In the genomic region with DNA sequence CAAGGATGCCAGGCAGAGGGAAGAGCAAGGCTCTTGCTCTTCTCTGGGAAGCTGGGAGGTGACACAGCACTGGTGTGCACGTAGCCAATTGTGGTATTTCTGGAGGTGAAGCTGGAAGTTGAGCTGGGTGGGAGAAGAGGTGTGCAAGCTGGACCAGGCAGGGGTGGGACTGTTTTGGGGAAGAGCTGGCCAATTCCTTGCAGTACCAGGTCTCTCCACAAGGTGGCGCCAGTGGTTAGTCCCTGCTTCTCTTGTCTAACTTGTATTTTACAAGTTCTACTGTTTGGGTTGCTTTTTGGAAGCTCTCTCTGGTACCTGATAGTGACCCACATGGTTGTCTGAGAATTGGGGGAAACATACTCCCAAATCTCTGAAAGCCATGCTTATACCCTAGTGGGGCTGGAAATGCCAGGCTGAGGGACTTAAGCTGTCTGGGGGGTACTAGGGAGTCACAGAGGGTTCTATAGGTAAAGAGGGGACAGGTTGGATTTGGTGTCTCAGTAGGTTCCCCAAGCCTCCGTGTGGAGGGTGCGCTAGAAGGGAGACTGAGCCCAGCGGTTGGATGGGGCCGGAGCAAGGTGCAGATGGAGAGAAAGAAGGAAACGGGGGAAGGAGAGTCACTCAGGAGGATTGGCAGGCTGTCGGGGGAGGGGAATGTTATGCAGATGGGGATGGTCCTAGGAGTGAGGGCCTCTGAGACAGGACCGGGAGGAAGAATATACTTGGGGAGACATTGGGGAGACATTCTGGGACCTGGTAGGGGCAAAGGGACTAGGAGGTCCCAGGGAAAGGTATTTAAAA, we compare ENCODE assay signal across 8 cellular contexts. TPM values are rescaled to one million over a fixed set of nuclear protein-coding genes. Genes with fewer than 3 reads are reported as not detected.
DNase-seq lines count a peak whose midpoint lies in the region; ATAC-seq and TF ChIP-seq lines count a peak whose summit lies in the region.

No MANE protein-coding gene starts in this region.

- H3K4me2 ChIP-seq in PC-9, result no peak overlapping the region

- CTCF ChIA-PET in PC-9 (lab: Charles Lee), result interaction anchor here (0.6 to 2.0 kb wide), 7 partner anchors 8 to 203 kb away, joined by 3 to 15 read pairs (median 5); no protein-coding TSS in a partner anchor

- no peaks in the 10 kb centered on the region for H3K9me2 ChIP-seq in PC-9 (ENCODE audit: insufficient read depth)

- DNase-seq in AG10803 (ENCODE audit: low read depth), result peak; percentile 45
- DNase-seq in GM19238 (ENCODE audit: insufficient read length, low spot score), result peak; percentile 54
- DNase-seq in PC-9, result peak in 1 of 2 experiments; percentile 66
- DNase-seq in activated gamma-delta T cell treated with anti-CD3 and anti-CD28 coated beads, Interleukin-2, amount 50 U/mL, for 16 hours (ENCODE audit: low read depth), result peak; percentile 39
- DNase-seq in glomerular visceral epithelial cell (ENCODE audit: extremely low spot score), result peak; percentile 50
- DNase-seq in putamen (ENCODE audit: low spot score), result peak; percentile 61

- H3F3A ChIP-seq in PC-9 (ENCODE audit: insufficient read depth, low read depth), result peaks cover 6% of the 10 kb centered on the region; the same call in 1 of the 2 replicates

- no peaks in the 10 kb centered on the region for H3K9me3 ChIP-seq in PC-9 (ENCODE audit: insufficient read depth, low read depth)

- no peaks in the 10 kb centered on the region for H3K36me3 ChIP-seq in PC-9 (ENCODE audit: low read depth)

- ATAC-seq in HG03521 (IDR thresholded peaks at IDR 0.05; ENCODE audit: unreplicated experiment) (no peak), HG03095 (IDR thresholded peaks at IDR 0.05; ENCODE audit: unreplicated experiment) (no peak)

- H3K4me3 ChIP-seq in AG10803 (ENCODE audit: low read length) (no peak overlapping the region), PC-9 (no peak overlapping the region)

- H3K4me1 ChIP-seq in PC-9 (replicated peaks; ENCODE audit: insufficient read depth), result peaks cover 8% of the 10 kb centered on the region; the same call in 1 of the 2 replicates

- intact Hi-C loops in PC-9 (cut with micrococcal nuclease; ENCODE audit: unreplicated experiment), result loop anchor here (1.0 kb wide), 2 partner anchors 71 to 97 kb away; no protein-coding TSS in a partner anchor

- H3K27me3 ChIP-seq in PC-9 (ENCODE audit: insufficient read depth, low read depth), result no peaks in the 10 kb centered on the region

- H4K20me1 ChIP-seq in PC-9 (ENCODE audit: insufficient read depth), result no peaks in the 10 kb centered on the region

- no peak overlapping the region for H2AFZ ChIP-seq in PC-9

- BruUV-seq in PC-9 (replicated peaks; lab: Mats Ljungman, UMichigan), result no TSS peak

- H3K27ac ChIP-seq in PC-9, result no peak overlapping the region

- TF ChIP-seq CTCF in AG10803 (conservative IDR thresholded peaks at IDR 0.05; ENCODE audit: low read length) (peak; percentile 98), PC-9 (conservative IDR thresholded peaks at IDR 0.05) (peak; percentile 99)

- H3K79me2 ChIP-seq in PC-9 (ENCODE audit: low read depth), result no peaks in the 10 kb centered on the region

- POLR2A ChIA-PET in PC-9 (lab: Charles Lee; ENCODE audit: unreplicated experiment), result interaction anchor here (0.6 kb wide), 1 partner anchor 645 kb away, joined by 3 read pairs; no protein-coding TSS in a partner anchor

RNA-seq across cellular contexts. Expression of gene HPN, which starts 3.0 kb away (rescaled TPM):
- 12.3 and 19.2 TPM in 2 replicates for total RNA-seq in PC-9 (2021)

RNA-seq across cellular contexts. Expression of gene SCN1B, which starts 14.2 kb away (rescaled TPM):
- 2.4 and 3.0 TPM in 2 replicates for total RNA-seq in PC-9 (2021)

RNA-seq across cellular contexts. Expression of gene GRAMD1A, which starts 44.4 kb away (rescaled TPM):
- 62.7 and 105 TPM in 2 replicates for total RNA-seq in PC-9 (2021)
